ENCODE assay signal across 21 cellular contexts in genomic region chr10:42939685-42940366, GRCh38.
"Had no signal": no experiment of that assay in that cellular context is flagged by ENCODE, and none has a peak within 500 bp of the region (broad histone marks: within the 10 kb centered on the region; RNA-seq: fewer than 3 reads in every experiment).

No MANE protein-coding gene starts in this region.

- H3K27me3 ChIP-seq: thyroid gland had no signal

- H3K36me3 ChIP-seq: thyroid gland had no signal

- H3K27ac Mint-ChIP-seq: activated B cell treated with CpG ODN at 0.5 μM for 24 hours; activated CD4-positive, alpha-beta T cell treated with anti-CD3 and anti-CD28 coated beads for 36 hours; nephron; T-helper 17 cell had no signal

- H3K36me3 Mint-ChIP-seq: brain had no signal

- H3K4me1 ChIP-seq: thyroid gland had no signal

- H3K4me3 ChIP-seq: hepatocyte, thyroid gland had no signal

- H3K4me3 Mint-ChIP-seq: activated B cell treated with CpG ODN at 0.5 μM for 24 hours; activated CD4-positive, alpha-beta T cell treated with anti-CD3 and anti-CD28 coated beads for 36 hours; brain; nephron; T-helper 17 cell had no signal

- H3K9me3 Mint-ChIP-seq: activated B cell treated with CpG ODN at 0.5 μM for 24 hours, brain, nephron had no signal

- H3K4me1 Mint-ChIP-seq: activated B cell treated with CpG ODN at 0.5 μM for 24 hours; activated CD4-positive, alpha-beta T cell treated with anti-CD3 and anti-CD28 coated beads for 36 hours; brain had no signal

- FAIRE-seq: urothelium cell line had no signal

- DNase-seq: activated B cell treated with CpG ODN at 0.5 μM for 24 hours; activated CD4-positive, alpha-beta T cell treated with anti-CD3 and anti-CD28 coated beads for 36 hours; activated CD4-positive, alpha-beta T cell treated with anti-CD3 and anti-CD28 coated beads, Interleukin-2, amount 50 U/mL, for 48 hours; activated effector memory CD4-positive, alpha-beta T cell treated with anti-CD3 and anti-CD28 coated beads, Interleukin-2, amount 50 U/mL, for 16 hours; activated naive CD4-positive, alpha-beta T cell treated with anti-CD3 and anti-CD28 coated beads, Interleukin-2, amount 50 U/mL, for 16 hours; aorta; central memory CD4-positive, alpha-beta T cell; effector memory CD4-positive, alpha-beta T cell; foreskin melanocyte; left ventricle myocardium superior; midbrain; stimulated activated CD4-positive, alpha-beta T cell treated with anti-CD3 and anti-CD28 coated beads, Interleukin-4, amount 100 ng/mL, for 24 hours; stimulated activated naive CD4-positive, alpha-beta T cell treated with Interleukin-2 at 50 U/mL for 16 hours; substantia nigra; SW 1271; T-helper 17 cell; thyroid gland had no signal

- H3K27ac ChIP-seq: hepatocyte, thyroid gland had no signal

- H3K27me3 Mint-ChIP-seq: activated CD4-positive, alpha-beta T cell treated with anti-CD3 and anti-CD28 coated beads for 36 hours had no signal

- H3K9me3 ChIP-seq: thyroid gland had no signal
